ENCODE assay signal across 1 cellular context in the genomic region with DNA sequence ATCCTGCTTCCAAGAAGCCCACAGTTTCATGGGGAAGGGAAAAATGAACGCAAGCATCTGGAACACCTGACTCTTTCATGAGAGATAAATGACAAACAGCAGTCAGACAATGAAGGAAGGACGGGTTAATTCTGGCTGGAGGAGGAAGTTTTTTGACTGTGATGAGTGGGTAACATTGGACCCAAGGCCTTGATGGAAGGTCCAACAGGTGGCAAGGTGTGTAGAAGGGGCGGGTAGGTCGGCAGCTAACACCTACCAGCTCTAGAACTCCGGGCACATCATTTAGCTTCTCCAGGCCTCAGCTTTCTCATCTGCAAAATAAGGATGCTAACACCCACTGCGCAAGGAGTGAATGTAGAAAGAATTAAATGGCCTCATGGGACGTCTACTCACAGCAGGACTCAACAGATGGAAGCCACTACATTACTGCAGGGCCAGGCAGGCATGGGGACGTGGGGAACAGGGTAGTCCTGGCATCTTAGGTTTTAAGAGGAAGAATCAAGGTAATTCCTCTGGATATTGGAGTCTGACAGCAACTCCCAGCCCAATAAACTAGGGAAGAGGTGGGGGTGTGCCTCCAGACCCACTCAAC.
TF ChIP-seq lines count a peak whose summit lies in the region.

No MANE protein-coding gene starts in this region.

TF ChIP-seq in IMR-90, 13 proteins besides CTCF, POLR2A, EP300 and RAD21:
- TF ChIP-seq NFE2L2 (IDR thresholded peaks at IDR 0.05; ENCODE audit: low read depth, low read length) = no peak
- TF ChIP-seq FOS (IDR thresholded peaks at IDR 0.05; ENCODE audit: low read depth, low read length) = no peak
- TF ChIP-seq RFX5 (IDR thresholded peaks at IDR 0.05; ENCODE audit: low read depth, low read length) = no peak
- TF ChIP-seq RCOR1 (IDR thresholded peaks at IDR 0.05; ENCODE audit: insufficient replicate concordance, low read length) = no peak
- no peak for TF ChIP-seq USF2 (IDR thresholded peaks at IDR 0.05; ENCODE audit: low read depth, low read length)
- TF ChIP-seq CHD1 (IDR thresholded peaks at IDR 0.05; ENCODE audit: low read depth, low read length) = no peak
- TF ChIP-seq SMC3 (IDR thresholded peaks at IDR 0.05; ENCODE audit: low read depth, low read length) = no peak
- TF ChIP-seq BHLHE40 (IDR thresholded peaks at IDR 0.05; ENCODE audit: low read depth, low read length) = no peak
